In the genomic region with DNA sequence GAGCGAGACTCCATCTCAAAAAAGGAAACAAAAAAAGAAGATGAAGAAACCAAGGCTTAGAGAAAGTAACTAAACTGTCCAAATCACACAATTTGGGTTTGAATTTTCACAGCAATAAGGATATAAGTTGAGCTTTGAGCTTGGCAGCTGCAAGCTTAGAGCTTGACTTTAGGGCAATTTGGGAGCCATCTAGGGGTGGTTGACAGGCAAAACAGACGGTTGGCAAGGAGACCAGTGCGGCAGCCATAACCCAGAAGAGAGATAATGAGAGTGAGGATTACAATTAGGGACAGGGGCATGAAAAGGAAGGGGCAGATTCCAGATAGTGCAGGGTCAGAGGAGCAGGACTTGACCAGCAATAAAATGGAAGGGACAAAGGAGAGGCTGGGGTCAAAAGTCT, we compare ENCODE assay signal across 9 cellular contexts.
DNase-seq lines count a peak whose midpoint lies in the region; ATAC-seq and TF ChIP-seq lines count a peak whose summit lies in the region.
"Had no signal": no experiment of that assay in that cellular context is flagged by ENCODE, and none has a peak within 500 bp of the region (broad histone marks: within the 10 kb centered on the region; RNA-seq: fewer than 3 reads in every experiment).

No MANE protein-coding gene starts in this region.

- TF ChIP-seq CTCF in neural crest cell (conservative IDR thresholded peaks at IDR 0.05), result peak; percentile 15

- no peak overlapping the region for H3K4me3 Mint-ChIP-seq in activated CD4-positive, alpha-beta T cell treated with anti-CD3 and anti-CD28 coated beads, Interleukin-2, amount 10 ng/mL, durations not matched to agents 7 days and 5 days
- no peak overlapping the region for H3K4me3 Mint-ChIP-seq in neural crest cell
- no peak overlapping the region for H3K4me3 Mint-ChIP-seq in immature natural killer cell
- H3K4me3 Mint-ChIP-seq: CD4-positive, alpha-beta memory T cell had no signal

- DNase-seq in activated CD4-positive, alpha-beta T cell treated with anti-CD3 and anti-CD28 coated beads, Interleukin-2, amount 10 ng/mL, durations not matched to agents 7 days and 5 days, result peak; percentile 29
- DNase-seq in activated CD4-positive, alpha-beta T cell treated with anti-CD3 and anti-CD28 coated beads, Interleukin-2, amount 50 U/mL, for 48 hours, result no peak
- DNase-seq in HT-29 (ENCODE audit: low spot score), result peak; percentile 31
- peak; percentile 3 for DNase-seq in neural crest cell (ENCODE audit: low read depth, low spot score)
- no peak for DNase-seq in activated T-cell treated with anti-CD3 and anti-CD28 coated beads for 4 hours
- DNase-seq in stimulated activated CD4-positive, alpha-beta T cell treated with anti-CD3 and anti-CD28 coated beads, Interleukin-4, amount 100 ng/mL, for 1 hour, result no peak
- DNase-seq in immature natural killer cell, result no peak

- H3K4me1 Mint-ChIP-seq in activated CD4-positive, alpha-beta T cell treated with anti-CD3 and anti-CD28 coated beads, Interleukin-2, amount 10 ng/mL, durations not matched to agents 7 days and 5 days, result peaks cover 33% of the 10 kb centered on the region
- peaks cover 16% of the 10 kb centered on the region for H3K4me1 Mint-ChIP-seq in neural crest cell
- H3K4me1 Mint-ChIP-seq in immature natural killer cell, result peaks cover 9 to 10% of the 10 kb centered on the region in 2 donors

- peaks cover 9% of the 10 kb centered on the region for H3K27me3 Mint-ChIP-seq in activated CD4-positive, alpha-beta T cell treated with anti-CD3 and anti-CD28 coated beads, Interleukin-2, amount 10 ng/mL, durations not matched to agents 7 days and 5 days
- peaks cover 42% of the 10 kb centered on the region for H3K27me3 Mint-ChIP-seq in neural crest cell (ENCODE audit: low read depth)
- H3K27me3 Mint-ChIP-seq in immature natural killer cell (ENCODE audit: low read depth in 3 of 3), result peaks cover 0 to 7% (median 6%) of the 10 kb centered on the region in 3 donors

- H3K27ac Mint-ChIP-seq in activated CD4-positive, alpha-beta T cell treated with anti-CD3 and anti-CD28 coated beads, Interleukin-2, amount 10 ng/mL, durations not matched to agents 7 days and 5 days, result no peak overlapping the region
- H3K27ac Mint-ChIP-seq in neural crest cell (ENCODE audit: unreplicated experiment), result no peak overlapping the region
- H3K27ac Mint-ChIP-seq in immature natural killer cell, result peak overlapping the region in 1 of 6 donors; percentile 9

- CTCF ChIA-PET in activated CD4-positive, alpha-beta T cell treated with anti-CD3 and anti-CD28 coated beads, Interleukin-2, amount 10 ng/mL, durations not matched to agents 7 days and 5 days (lab: Charles Lee), result no interaction called here

- no peaks in the 10 kb centered on the region for H3K36me3 Mint-ChIP-seq in activated CD4-positive, alpha-beta T cell treated with anti-CD3 and anti-CD28 coated beads, Interleukin-2, amount 10 ng/mL, durations not matched to agents 7 days and 5 days (ENCODE audit: low read depth)
- H3K36me3 Mint-ChIP-seq in neural crest cell (ENCODE audit: low read depth), result no peaks in the 10 kb centered on the region
- peaks cover 0 to 7% (median 4%) of the 10 kb centered on the region in 3 donors for H3K36me3 Mint-ChIP-seq in immature natural killer cell
- H3K36me3 Mint-ChIP-seq: CD4-positive, alpha-beta memory T cell had no signal

- ATAC-seq in SK-N-SH treated with all-trans-retinoic acid at 6 μM for 48 hours, result peak; percentile 80

- no peaks in the 10 kb centered on the region for H3K9me3 Mint-ChIP-seq in activated CD4-positive, alpha-beta T cell treated with anti-CD3 and anti-CD28 coated beads, Interleukin-2, amount 10 ng/mL, durations not matched to agents 7 days and 5 days
- H3K9me3 Mint-ChIP-seq in neural crest cell (no peaks in the 10 kb centered on the region), immature natural killer cell (no peaks in the 10 kb centered on the region)
- H3K9me3 Mint-ChIP-seq: CD4-positive, alpha-beta memory T cell had no signal

- POLR2A ChIA-PET in activated CD4-positive, alpha-beta T cell treated with anti-CD3 and anti-CD28 coated beads, Interleukin-2, amount 10 ng/mL, durations not matched to agents 7 days and 5 days (lab: Charles Lee), result no interaction called here

TF ChIP-seq in SK-N-SH treated with all-trans-retinoic acid at 6 μM for 48 hours, 23 proteins besides CTCF, POLR2A, EP300 and RAD21 (continues in another document):
- no peak for TF ChIP-seq GLIS3 (CRISPR knock-in tag; IDR thresholded peaks at IDR 0.05)
- no peak for TF ChIP-seq ESRRG (CRISPR knock-in tag; IDR thresholded peaks at IDR 0.05)
- no peak for TF ChIP-seq ZNF565 (CRISPR knock-in tag; conservative IDR thresholded peaks at IDR 0.05; ENCODE audit: low read depth)
- no peak for TF ChIP-seq BACH2 (CRISPR knock-in tag; IDR thresholded peaks at IDR 0.05; ENCODE audit: borderline replicate concordance)
- TF ChIP-seq, protein P1, sequence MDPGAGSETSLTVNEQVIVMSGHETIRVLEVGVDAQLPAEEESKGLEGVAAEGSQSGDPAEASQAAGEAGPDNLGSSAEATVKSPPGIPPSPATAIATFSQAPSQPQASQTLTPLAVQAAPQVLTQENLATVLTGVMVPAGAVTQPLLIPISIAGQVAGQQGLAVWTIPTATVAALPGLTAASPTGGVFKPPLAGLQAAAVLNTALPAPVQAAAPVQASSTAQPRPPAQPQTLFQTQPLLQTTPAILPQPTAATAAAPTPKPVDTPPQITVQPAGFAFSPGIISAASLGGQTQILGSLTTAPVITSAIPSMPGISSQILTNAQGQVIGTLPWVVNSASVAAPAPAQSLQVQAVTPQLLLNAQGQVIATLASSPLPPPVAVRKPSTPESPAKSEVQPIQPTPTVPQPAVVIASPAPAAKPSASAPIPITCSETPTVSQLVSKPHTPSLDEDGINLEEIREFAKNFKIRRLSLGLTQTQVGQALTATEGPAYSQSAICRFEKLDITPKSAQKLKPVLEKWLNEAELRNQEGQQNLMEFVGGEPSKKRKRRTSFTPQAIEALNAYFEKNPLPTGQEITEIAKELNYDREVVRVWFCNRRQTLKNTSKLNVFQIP (CRISPR knock-in tag; IDR thresholded peaks at IDR 0.05; ENCODE audit: borderline replicate concordance, low read depth), result no peak
- TF ChIP-seq RARB (CRISPR knock-in tag; IDR thresholded peaks at IDR 0.05), result no peak
- TF ChIP-seq TOX (CRISPR knock-in tag; IDR thresholded peaks at IDR 0.05; ENCODE audit: borderline replicate concordance), result no peak
- TF ChIP-seq ZC3H10 (CRISPR knock-in tag; IDR thresholded peaks at IDR 0.05), result no peak
- TF ChIP-seq OSR1 (CRISPR knock-in tag; IDR thresholded peaks at IDR 0.05), result no peak
- TF ChIP-seq ISL1 (CRISPR knock-in tag; IDR thresholded peaks at IDR 0.05), result no peak
- no peak for TF ChIP-seq ZFP3 (CRISPR knock-in tag; IDR thresholded peaks at IDR 0.05)
- TF ChIP-seq CSDC2 (CRISPR knock-in tag; IDR thresholded peaks at IDR 0.05), result no peak
- no peak for TF ChIP-seq ZNF70 (CRISPR knock-in tag; IDR thresholded peaks at IDR 0.05)
- TF ChIP-seq, protein P2, sequence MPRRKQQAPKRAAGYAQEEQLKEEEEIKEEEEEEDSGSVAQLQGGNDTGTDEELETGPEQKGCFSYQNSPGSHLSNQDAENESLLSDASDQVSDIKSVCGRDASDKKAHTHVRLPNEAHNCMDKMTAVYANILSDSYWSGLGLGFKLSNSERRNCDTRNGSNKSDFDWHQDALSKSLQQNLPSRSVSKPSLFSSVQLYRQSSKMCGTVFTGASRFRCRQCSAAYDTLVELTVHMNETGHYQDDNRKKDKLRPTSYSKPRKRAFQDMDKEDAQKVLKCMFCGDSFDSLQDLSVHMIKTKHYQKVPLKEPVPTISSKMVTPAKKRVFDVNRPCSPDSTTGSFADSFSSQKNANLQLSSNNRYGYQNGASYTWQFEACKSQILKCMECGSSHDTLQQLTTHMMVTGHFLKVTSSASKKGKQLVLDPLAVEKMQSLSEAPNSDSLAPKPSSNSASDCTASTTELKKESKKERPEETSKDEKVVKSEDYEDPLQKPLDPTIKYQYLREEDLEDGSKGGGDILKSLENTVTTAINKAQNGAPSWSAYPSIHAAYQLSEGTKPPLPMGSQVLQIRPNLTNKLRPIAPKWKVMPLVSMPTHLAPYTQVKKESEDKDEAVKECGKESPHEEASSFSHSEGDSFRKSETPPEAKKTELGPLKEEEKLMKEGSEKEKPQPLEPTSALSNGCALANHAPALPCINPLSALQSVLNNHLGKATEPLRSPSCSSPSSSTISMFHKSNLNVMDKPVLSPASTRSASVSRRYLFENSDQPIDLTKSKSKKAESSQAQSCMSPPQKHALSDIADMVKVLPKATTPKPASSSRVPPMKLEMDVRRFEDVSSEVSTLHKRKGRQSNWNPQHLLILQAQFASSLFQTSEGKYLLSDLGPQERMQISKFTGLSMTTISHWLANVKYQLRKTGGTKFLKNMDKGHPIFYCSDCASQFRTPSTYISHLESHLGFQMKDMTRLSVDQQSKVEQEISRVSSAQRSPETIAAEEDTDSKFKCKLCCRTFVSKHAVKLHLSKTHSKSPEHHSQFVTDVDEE (CRISPR knock-in tag; IDR thresholded peaks at IDR 0.05), result no peak
- TF ChIP-seq, protein P3, sequence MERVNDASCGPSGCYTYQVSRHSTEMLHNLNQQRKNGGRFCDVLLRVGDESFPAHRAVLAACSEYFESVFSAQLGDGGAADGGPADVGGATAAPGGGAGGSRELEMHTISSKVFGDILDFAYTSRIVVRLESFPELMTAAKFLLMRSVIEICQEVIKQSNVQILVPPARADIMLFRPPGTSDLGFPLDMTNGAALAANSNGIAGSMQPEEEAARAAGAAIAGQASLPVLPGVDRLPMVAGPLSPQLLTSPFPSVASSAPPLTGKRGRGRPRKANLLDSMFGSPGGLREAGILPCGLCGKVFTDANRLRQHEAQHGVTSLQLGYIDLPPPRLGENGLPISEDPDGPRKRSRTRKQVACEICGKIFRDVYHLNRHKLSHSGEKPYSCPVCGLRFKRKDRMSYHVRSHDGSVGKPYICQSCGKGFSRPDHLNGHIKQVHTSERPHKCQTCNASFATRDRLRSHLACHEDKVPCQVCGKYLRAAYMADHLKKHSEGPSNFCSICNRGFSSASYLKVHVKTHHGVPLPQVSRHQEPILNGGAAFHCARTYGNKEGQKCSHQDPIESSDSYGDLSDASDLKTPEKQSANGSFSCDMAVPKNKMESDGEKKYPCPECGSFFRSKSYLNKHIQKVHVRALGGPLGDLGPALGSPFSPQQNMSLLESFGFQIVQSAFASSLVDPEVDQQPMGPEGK (CRISPR knock-in tag; IDR thresholded peaks at IDR 0.05; ENCODE audit: borderline replicate concordance), result no peak
- TF ChIP-seq PPARA (CRISPR knock-in tag; IDR thresholded peaks at IDR 0.05; ENCODE audit: borderline replicate concordance), result no peak

Comparison
In these comparisons a context has a peak if more than half of its experiments do, and no peak if none do; other contexts are left out.
1. DNase-seq: peak in activated CD4-positive, alpha-beta T cell treated with anti-CD3 and anti-CD28 coated beads, Interleukin-2, amount 10 ng/mL, durations not matched to agents 7 days and 5 days (single experiment), HT-29 (single experiment) and neural crest cell (single experiment); none in activated CD4-positive, alpha-beta T cell treated with anti-CD3 and anti-CD28 coated beads, Interleukin-2, amount 50 U/mL, for 48 hours (0 of 2), activated T-cell treated with anti-CD3 and anti-CD28 coated beads for 4 hours (single experiment), stimulated activated CD4-positive, alpha-beta T cell treated with anti-CD3 and anti-CD28 coated beads, Interleukin-4, amount 100 ng/mL, for 1 hour (single experiment) and immature natural killer cell (0 of 3).